Comparison of ENCODE assay signal across 1 cellular context in the genomic region with DNA sequence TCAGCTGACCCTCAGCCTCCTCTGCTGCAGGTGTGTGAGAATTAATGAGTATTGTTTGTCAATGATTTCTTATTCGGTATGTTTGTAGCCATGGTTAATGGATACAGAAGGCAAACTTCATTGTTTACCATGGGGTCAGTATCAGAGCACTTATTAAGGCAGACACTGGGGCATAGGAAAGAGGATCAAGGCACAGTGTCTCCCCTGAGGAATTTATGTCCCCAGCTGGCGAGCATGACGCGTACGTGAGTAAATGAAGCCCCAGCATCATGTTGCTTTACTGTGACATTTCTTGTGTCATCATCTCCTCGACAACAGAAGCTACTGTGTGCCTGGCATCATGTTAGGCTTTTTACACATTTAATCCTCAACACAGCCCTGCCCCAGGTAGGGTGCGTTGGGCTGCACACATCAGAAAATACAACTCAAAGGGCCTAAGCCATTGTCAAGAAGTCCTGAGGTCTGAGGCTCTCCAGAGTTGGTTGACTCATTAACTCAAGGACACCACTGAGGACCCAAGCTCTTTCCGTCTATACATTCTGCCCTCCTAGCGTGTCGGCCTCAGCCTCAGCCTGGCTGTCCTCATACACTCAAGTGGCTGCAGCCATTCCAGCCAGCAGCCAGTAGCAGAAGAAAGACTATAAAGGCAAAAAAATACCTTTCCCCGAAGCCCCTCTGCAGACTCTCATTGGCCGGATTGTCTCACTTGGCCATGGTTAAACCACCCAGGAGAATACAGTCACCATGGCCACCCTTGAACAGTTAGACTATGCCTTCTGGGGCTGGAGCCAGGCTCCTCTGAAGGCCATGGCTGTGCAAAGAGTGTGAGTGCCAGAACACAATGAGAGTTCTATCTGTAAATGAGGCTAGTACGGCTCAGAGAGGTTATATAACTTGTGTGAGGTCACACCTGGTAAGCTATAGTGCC.
TF ChIP-seq lines count a peak whose summit lies in the region.

No MANE protein-coding gene starts in this region.

TF ChIP-seq in K562, 482 proteins besides CTCF, POLR2A, EP300 and RAD21:
- TF ChIP-seq, protein P1, sequence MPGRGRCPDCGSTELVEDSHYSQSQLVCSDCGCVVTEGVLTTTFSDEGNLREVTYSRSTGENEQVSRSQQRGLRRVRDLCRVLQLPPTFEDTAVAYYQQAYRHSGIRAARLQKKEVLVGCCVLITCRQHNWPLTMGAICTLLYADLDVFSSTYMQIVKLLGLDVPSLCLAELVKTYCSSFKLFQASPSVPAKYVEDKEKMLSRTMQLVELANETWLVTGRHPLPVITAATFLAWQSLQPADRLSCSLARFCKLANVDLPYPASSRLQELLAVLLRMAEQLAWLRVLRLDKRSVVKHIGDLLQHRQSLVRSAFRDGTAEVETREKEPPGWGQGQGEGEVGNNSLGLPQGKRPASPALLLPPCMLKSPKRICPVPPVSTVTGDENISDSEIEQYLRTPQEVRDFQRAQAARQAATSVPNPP (IDR thresholded peaks at IDR 0.05; ENCODE audit: borderline replicate concordance, insufficient read depth, insufficient read length): no peak
- TF ChIP-seq TCF7L2 (IDR thresholded peaks at IDR 0.05; ENCODE audit: low read depth, low read length) (no peak), TCF15 (CRISPR knock-in tag; IDR thresholded peaks at IDR 0.05) (no peak), U2AF2 (optimal IDR thresholded peaks at IDR 0.05; ENCODE audit: low read depth, low read length) (no peak), SMAD3 (CRISPR knock-in tag; conservative IDR thresholded peaks at IDR 0.05) (no peak), PHF21A (IDR thresholded peaks at IDR 0.05; ENCODE audit: borderline replicate concordance, low read depth) (no peak), PCBP2 (IDR thresholded peaks at IDR 0.05; ENCODE audit: low read depth, low read length, poor library complexity, severe bottlenecking) (no peak)
- TF ChIP-seq, protein P2, sequence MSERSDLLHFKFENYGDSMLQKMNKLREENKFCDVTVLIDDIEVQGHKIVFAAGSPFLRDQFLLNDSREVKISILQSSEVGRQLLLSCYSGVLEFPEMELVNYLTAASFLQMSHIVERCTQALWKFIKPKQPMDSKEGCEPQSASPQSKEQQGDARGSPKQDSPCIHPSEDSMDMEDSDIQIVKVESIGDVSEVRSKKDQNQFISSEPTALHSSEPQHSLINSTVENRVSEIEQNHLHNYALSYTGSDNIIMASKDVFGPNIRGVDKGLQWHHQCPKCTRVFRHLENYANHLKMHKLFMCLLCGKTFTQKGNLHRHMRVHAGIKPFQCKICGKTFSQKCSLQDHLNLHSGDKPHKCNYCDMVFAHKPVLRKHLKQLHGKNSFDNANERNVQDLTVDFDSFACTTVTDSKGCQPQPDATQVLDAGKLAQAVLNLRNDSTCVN (CRISPR knock-in tag; IDR thresholded peaks at IDR 0.05): no peak
- TF ChIP-seq, protein P3, sequence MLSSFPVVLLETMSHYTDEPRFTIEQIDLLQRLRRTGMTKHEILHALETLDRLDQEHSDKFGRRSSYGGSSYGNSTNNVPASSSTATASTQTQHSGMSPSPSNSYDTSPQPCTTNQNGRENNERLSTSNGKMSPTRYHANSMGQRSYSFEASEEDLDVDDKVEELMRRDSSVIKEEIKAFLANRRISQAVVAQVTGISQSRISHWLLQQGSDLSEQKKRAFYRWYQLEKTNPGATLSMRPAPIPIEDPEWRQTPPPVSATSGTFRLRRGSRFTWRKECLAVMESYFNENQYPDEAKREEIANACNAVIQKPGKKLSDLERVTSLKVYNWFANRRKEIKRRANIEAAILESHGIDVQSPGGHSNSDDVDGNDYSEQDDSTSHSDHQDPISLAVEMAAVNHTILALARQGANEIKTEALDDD (IDR thresholded peaks at IDR 0.05): no peak
